1 cellular context compared by ENCODE assay signal in the genomic region with DNA sequence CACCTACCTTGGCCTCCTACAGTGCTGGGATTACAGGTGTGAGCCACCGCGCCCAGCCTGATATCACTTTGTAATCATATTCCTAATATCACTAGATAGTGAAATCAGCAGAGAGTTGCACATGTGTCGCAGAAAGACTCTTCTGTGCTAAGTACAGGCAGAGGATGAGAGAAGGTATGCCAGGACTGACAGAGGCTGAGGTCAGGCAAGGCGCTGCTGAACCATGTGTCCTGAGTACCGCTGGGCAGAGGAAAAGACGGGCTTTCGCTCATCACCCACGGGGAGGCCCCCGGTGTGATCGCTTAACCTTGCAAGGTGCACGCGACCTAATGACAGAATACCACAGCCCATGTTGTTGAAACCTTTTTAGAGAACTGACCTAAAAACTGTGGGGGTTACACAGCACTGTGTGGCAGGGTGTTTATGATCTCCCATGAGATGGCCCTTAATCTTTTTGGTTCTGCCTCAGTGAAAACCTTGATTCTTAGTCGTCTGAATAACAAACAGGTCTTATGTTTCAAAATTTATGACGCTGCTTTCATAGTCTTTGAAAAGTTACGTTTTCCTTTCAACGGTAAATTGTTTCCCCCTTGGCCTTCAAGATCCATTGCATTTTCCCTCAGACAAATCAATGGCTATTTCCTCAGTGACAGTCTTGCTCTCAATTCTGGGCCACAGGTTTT.
TF ChIP-seq lines count a peak whose summit lies in the region.

No MANE protein-coding gene starts in this region.

TF ChIP-seq in IMR-90, 13 proteins besides CTCF, POLR2A, EP300 and RAD21 (continued from another document):
- TF ChIP-seq BHLHE40 (IDR thresholded peaks at IDR 0.05; ENCODE audit: low read depth, low read length) (no peak), RFX5 (IDR thresholded peaks at IDR 0.05; ENCODE audit: low read depth, low read length) (no peak), NFE2L2 (IDR thresholded peaks at IDR 0.05; ENCODE audit: low read depth, low read length) (no peak), RCOR1 (IDR thresholded peaks at IDR 0.05; ENCODE audit: insufficient replicate concordance, low read length) (no peak), CEBPB (IDR thresholded peaks at IDR 0.05; ENCODE audit: low read depth, low read length) (no peak), MAFK (IDR thresholded peaks at IDR 0.05; ENCODE audit: low read depth, low read length) (no peak), SMC3 (IDR thresholded peaks at IDR 0.05; ENCODE audit: low read depth, low read length) (no peak)
- TF ChIP-seq, protein P1, sequence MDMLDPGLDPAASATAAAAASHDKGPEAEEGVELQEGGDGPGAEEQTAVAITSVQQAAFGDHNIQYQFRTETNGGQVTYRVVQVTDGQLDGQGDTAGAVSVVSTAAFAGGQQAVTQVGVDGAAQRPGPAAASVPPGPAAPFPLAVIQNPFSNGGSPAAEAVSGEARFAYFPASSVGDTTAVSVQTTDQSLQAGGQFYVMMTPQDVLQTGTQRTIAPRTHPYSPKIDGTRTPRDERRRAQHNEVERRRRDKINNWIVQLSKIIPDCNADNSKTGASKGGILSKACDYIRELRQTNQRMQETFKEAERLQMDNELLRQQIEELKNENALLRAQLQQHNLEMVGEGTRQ (IDR thresholded peaks at IDR 0.05; ENCODE audit: low read depth, low read length), result no peak
- TF ChIP-seq, protein P2, sequence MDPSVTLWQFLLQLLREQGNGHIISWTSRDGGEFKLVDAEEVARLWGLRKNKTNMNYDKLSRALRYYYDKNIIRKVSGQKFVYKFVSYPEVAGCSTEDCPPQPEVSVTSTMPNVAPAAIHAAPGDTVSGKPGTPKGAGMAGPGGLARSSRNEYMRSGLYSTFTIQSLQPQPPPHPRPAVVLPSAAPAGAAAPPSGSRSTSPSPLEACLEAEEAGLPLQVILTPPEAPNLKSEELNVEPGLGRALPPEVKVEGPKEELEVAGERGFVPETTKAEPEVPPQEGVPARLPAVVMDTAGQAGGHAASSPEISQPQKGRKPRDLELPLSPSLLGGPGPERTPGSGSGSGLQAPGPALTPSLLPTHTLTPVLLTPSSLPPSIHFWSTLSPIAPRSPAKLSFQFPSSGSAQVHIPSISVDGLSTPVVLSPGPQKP (IDR thresholded peaks at IDR 0.05; ENCODE audit: borderline replicate concordance, low read depth, low read length), result no peak
TF ChIP-seq in IMR-90: peak in this region for 0.
